Comparison of ENCODE assay signal across 2 cellular contexts in the genomic region with DNA sequence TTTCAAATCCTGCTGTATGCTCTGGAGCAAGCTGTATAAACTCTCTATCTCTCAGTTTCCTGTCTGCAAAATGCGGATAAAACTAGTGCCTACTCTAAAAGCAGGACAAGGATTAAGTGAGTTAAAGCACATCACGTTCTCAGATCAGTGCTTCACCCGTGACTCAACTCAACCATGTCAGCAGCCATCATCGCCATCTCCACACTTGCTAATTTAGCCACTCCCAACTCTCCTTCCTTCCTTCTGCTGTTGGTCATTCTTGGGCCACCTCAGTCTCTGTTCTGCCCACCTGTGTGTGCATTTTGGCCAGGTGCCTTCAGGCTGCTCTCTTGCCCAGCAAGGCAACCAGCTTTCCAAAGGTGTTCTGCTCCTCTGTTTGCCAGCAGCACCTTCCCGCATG.
TF ChIP-seq lines count a peak whose summit lies in the region.

No MANE protein-coding gene starts in this region.

TF ChIP-seq in HepG2, 621 proteins besides CTCF, POLR2A, EP300 and RAD21 (continued from another document):
- TF ChIP-seq, protein P1, sequence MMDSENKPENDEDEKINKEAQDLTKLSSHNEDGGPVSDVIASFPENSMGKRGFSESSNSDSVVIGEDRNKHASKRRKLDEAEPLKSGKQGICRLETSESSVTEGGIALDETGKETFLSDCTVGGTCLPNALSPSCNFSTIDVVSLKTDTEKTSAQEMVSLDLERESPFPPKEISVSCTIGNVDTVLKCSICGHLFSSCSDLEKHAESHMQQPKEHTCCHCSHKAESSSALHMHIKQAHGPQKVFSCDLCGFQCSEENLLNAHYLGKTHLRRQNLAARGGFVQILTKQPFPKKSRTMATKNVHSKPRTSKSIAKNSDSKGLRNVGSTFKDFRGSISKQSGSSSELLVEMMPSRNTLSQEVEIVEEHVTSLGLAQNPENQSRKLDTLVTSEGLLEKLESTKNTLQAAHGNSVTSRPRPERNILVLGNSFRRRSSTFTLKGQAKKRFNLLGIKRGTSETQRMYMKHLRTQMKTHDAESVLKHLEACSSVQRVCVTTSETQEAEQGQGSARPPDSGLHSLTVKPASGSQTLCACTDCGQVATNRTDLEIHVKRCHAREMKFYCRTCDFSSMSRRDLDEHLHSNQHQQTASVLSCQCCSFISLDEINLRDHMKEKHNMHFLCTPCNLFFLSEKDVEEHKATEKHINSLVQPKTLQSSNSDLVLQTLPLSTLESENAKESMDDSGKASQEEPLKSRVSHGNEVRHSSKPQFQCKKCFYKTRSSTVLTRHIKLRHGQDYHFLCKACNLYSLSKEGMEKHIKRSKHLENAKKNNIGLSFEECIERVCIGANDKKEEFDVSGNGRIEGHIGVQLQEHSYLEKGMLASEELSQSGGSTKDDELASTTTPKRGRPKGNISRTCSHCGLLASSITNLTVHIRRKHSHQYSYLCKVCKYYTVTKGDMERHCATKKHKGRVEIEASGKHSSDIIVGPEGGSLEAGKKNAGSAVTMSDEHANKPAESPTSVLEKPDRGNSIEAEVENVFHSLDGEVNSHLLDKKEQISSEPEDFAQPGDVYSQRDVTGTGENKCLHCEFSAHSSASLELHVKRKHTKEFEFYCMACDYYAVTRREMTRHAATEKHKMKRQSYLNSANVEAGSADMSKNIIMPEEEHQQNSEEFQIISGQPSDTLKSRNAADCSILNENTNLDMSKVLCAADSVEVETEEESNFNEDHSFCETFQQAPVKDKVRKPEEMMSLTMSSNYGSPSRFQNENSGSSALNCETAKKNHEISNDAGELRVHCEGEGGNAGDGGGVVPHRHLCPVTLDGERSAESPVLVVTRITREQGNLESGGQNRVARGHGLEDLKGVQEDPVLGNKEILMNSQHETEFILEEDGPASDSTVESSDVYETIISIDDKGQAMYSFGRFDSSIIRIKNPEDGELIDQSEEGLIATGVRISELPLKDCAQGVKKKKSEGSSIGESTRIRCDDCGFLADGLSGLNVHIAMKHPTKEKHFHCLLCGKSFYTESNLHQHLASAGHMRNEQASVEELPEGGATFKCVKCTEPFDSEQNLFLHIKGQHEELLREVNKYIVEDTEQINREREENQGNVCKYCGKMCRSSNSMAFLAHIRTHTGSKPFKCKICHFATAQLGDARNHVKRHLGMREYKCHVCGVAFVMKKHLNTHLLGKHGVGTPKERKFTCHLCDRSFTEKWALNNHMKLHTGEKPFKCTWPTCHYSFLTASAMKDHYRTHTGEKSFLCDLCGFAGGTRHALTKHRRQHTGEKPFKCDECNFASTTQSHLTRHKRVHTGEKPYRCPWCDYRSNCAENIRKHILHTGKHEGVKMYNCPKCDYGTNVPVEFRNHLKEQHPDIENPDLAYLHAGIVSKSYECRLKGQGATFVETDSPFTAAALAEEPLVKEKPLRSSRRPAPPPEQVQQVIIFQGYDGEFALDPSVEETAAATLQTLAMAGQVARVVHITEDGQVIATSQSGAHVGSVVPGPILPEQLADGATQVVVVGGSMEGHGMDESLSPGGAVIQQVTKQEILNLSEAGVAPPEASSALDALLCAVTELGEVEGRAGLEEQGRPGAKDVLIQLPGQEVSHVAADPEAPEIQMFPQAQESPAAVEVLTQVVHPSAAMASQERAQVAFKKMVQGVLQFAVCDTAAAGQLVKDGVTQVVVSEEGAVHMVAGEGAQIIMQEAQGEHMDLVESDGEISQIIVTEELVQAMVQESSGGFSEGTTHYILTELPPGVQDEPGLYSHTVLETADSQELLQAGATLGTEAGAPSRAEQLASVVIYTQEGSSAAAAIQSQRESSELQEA (CRISPR knock-in tag; IDR thresholded peaks at IDR 0.05; ENCODE audit: not compliant biosample characterization): no peak
TF ChIP-seq in HepG2: peak in this region for 1.

TF ChIP-seq in WTC11, 78 proteins besides CTCF, POLR2A, EP300 and RAD21 (continued from another document):
- TF ChIP-seq ATF1 (CRISPR knock-in tag; IDR thresholded peaks at IDR 0.05): no peak
- TF ChIP-seq NFATC4 (CRISPR knock-in tag; IDR thresholded peaks at IDR 0.05): no peak
